8 cellular contexts compared by ENCODE assay signal in genomic region chr16:30699615-30700099, GRCh38. TPM values are rescaled to one million over a fixed set of nuclear protein-coding genes. Genes with fewer than 3 reads are reported as not detected.
DNase-seq lines count a peak whose midpoint lies in the region; ATAC-seq and TF ChIP-seq lines count a peak whose summit lies in the region.

No MANE protein-coding gene starts in this region.

- CTCF ChIA-PET in Caco-2 (lab: Charles Lee) = no interaction called here
- CTCF ChIA-PET in PC-9 (lab: Charles Lee) = no interaction called here

- peaks cover 3% of the 10 kb centered on the region for H3K36me3 ChIP-seq in Caco-2 (ENCODE audit: control insufficient read depth, insufficient read depth, low read length)
- H3K36me3 ChIP-seq in PC-9 (ENCODE audit: low read depth) = peaks cover 30% of the 10 kb centered on the region

- H3K9me3 ChIP-seq in Caco-2 = no peaks in the 10 kb centered on the region
- H3K9me3 ChIP-seq in PC-9 (ENCODE audit: insufficient read depth, low read depth) = no peaks in the 10 kb centered on the region

- H3K9me3 Mint-ChIP-seq in Caco-2 (ENCODE audit: unreplicated experiment) (no peaks in the 10 kb centered on the region), osteocyte (ENCODE audit: unreplicated experiment) (no peaks in the 10 kb centered on the region)

- H3K27ac ChIP-seq in PC-9 (peak overlapping the region; percentile 95), epithelial cell of prostate (peak overlapping the region; percentile 98)

- no TSS peak for BruUV-seq in Caco-2 (replicated peaks; lab: Mats Ljungman, UMichigan)
- BruUV-seq in PC-9 (replicated peaks; lab: Mats Ljungman, UMichigan) = no TSS peak

- no peaks in the 10 kb centered on the region for H3K27me3 Mint-ChIP-seq in Caco-2 (ENCODE audit: insufficient read depth, unreplicated experiment)
- H3K27me3 Mint-ChIP-seq in osteocyte (ENCODE audit: unreplicated experiment) = no peaks in the 10 kb centered on the region

- peaks cover 30% of the 10 kb centered on the region for H3F3A ChIP-seq in PC-9 (ENCODE audit: insufficient read depth, low read depth)

- H3K4me1 ChIP-seq in Caco-2 = peaks cover 7% of the 10 kb centered on the region; the same call in 1 of the 2 replicates
- H3K4me1 ChIP-seq in PC-9 (replicated peaks; ENCODE audit: insufficient read depth) = peaks cover 22% of the 10 kb centered on the region

- intact Hi-C loops in Caco-2 (cut with micrococcal nuclease; ENCODE audit: unreplicated experiment) = loop anchor here (2.0 to 5.0 kb wide), 2 partner anchors 41 to 172 kb away; partner anchors contain the start of gene ZNF768
- intact Hi-C loops in PC-9 (cut with micrococcal nuclease; ENCODE audit: unreplicated experiment) = loop anchor here (2.0 kb wide), 4 partner anchors 13 to 197 kb away; partner anchors contain the start of genes CFAP119, CTF1 and RNF40
- intact Hi-C loops in left colon (cut with DNase I, micrococcal nuclease) = no loop called here

- H3K4me3 Mint-ChIP-seq in Caco-2 (ENCODE audit: unreplicated experiment) (peak overlapping the region; percentile 95), osteocyte (ENCODE audit: unreplicated experiment) (peak overlapping the region; percentile 99)

- H3K4me1 Mint-ChIP-seq in Caco-2 (ENCODE audit: low read depth, unreplicated experiment) (no peaks in the 10 kb centered on the region), osteocyte (ENCODE audit: unreplicated experiment) (peaks cover 23% of the 10 kb centered on the region)

- no peak for DNase-seq in Caco-2
- no peak for DNase-seq in PC-9
- DNase-seq in epithelial cell of prostate (ENCODE audit: low read depth, low spot score) = no peak
- no peak for DNase-seq in osteocyte (ENCODE audit: extremely low spot score, unreplicated experiment)
- no peak for DNase-seq in omental fat pad (ENCODE audit: low spot score)
- no peak for DNase-seq in left colon
- DNase-seq in EL = no peak

- H3K36me3 Mint-ChIP-seq in Caco-2 (ENCODE audit: insufficient read depth, unreplicated experiment) = peaks cover 69% of the 10 kb centered on the region
- H3K36me3 Mint-ChIP-seq in osteocyte (ENCODE audit: unreplicated experiment) = peaks cover 20% of the 10 kb centered on the region

- H3K79me2 ChIP-seq in PC-9 (ENCODE audit: low read depth) = peaks cover 46% of the 10 kb centered on the region

- peak overlapping the region; percentile 79 for H3K4me2 ChIP-seq in PC-9

- H3K9me2 ChIP-seq in PC-9 (ENCODE audit: insufficient read depth) = no peaks in the 10 kb centered on the region

- no peak overlapping the region for H2AFZ ChIP-seq in PC-9

- H3K27ac Mint-ChIP-seq in Caco-2 (ENCODE audit: unreplicated experiment) (peak overlapping the region; percentile 98), osteocyte (ENCODE audit: unreplicated experiment) (peak overlapping the region; percentile 97)

- POLR2A ChIA-PET in Caco-2 (lab: Charles Lee) = interaction anchor here (0.6 kb wide), 2 partner anchors 25 to 491 kb away, joined by 3 read pairs; no protein-coding TSS in a partner anchor
- POLR2A ChIA-PET in PC-9 (lab: Charles Lee; ENCODE audit: unreplicated experiment) = no interaction called here

- H3K27me3 ChIP-seq in Caco-2 (replicated peaks; ENCODE audit: control insufficient read depth, insufficient read depth, low read length) (no peaks in the 10 kb centered on the region), PC-9 (ENCODE audit: insufficient read depth, low read depth) (no peaks in the 10 kb centered on the region)

- no peak for ATAC-seq in omental fat pad (ENCODE audit: low FRiP score)
- ATAC-seq in GM21390 (IDR thresholded peaks at IDR 0.05; ENCODE audit: unreplicated experiment) = no peak
- no peak for ATAC-seq in left colon

- H4K20me1 ChIP-seq in PC-9 (ENCODE audit: insufficient read depth) = peaks cover 38% of the 10 kb centered on the region

- no peak for TF ChIP-seq CTCF in Caco-2 (IDR thresholded peaks at IDR 0.05; ENCODE audit: insufficient read depth in 1 of 2, low read depth in 1 of 2, low read length in 1 of 2, severe bottlenecking in 1 of 2, unreplicated experiment in 1 of 2)
- no peak for TF ChIP-seq CTCF in PC-9 (conservative IDR thresholded peaks at IDR 0.05)
- no peak for TF ChIP-seq CTCF in osteocyte (IDR thresholded peaks at IDR 0.05)
- no peak for TF ChIP-seq CTCF in omental fat pad (IDR thresholded peaks at IDR 0.05)

- H3K4me3 ChIP-seq in Caco-2 (ENCODE audit: low read depth, low read length) (peak overlapping the region; percentile 99), PC-9 (peak overlapping the region; percentile 96)

RNA-seq across cellular contexts. Expression of gene SRCAP, which starts 0.7 kb away (rescaled TPM):
- total RNA-seq in Caco-2 (2022) (56.1 and 57.4 TPM in 2 replicates), PC-9 (2021) (92.0 and 116 TPM in 2 replicates), osteocyte (69.2 and 73.5 TPM in 2 replicates), omental fat pad (10 to 100 TPM; 15.9 to 40.4 (median 30.0) TPM), left colon (10 to 100 TPM; 60.6 to 68.3 TPM)

RNA-seq across cellular contexts. Expression of gene FBRS, which starts 41.4 kb away (rescaled TPM):
- total RNA-seq in Caco-2 (2022) (46.1 and 47.9 TPM in 2 replicates), PC-9 (2021) (87.5 and 128 TPM in 2 replicates), osteocyte (66.5 and 67.4 TPM in 2 replicates), omental fat pad (10 to 100 TPM; 15.4 to 49.7 (median 23.4) TPM), left colon (10 to 100 TPM; 71.8 to 78.8 TPM)

RNA-seq across cellular contexts. Expression of gene PHKG2, which starts 48.6 kb away (rescaled TPM):
- 40.8 and 48.6 TPM in 2 replicates for total RNA-seq in Caco-2 (2022)
- total RNA-seq in PC-9 (2021) = 66.1 and 67.3 TPM in 2 replicates
- total RNA-seq in osteocyte = 28.6 and 31.1 TPM in 2 replicates
- 10 to 100 TPM; 25.2 to 34.0 (median 29.4) TPM for total RNA-seq in omental fat pad
- 10 to 100 TPM; 38.0 to 42.8 TPM for total RNA-seq in left colon

RNA-seq across cellular contexts. Expression of gene PRR14, which starts 48.9 kb away (rescaled TPM):
- total RNA-seq in Caco-2 (2022) = 26.3 and 28.2 TPM in 2 replicates
- total RNA-seq in PC-9 (2021) = 67.3 and 85.3 TPM in 2 replicates
- 44.7 and 52.0 TPM in 2 replicates for total RNA-seq in osteocyte
- total RNA-seq in omental fat pad = 10 to 100 TPM; 12.7 to 50.4 (median 17.6) TPM
- 10 to 100 TPM; 47.6 to 51.0 TPM for total RNA-seq in left colon

Comparison
In these comparisons a context has a peak if more than half of its experiments do, and no peak if none do; other contexts are left out.
1. intact Hi-C loops: an anchor here in Caco-2 (2.0 to 5.0 kb wide) and PC-9 (2.0 kb wide); none called in left colon.